Comparison of ENCODE assay signal across 1 cellular context in the genomic region with DNA sequence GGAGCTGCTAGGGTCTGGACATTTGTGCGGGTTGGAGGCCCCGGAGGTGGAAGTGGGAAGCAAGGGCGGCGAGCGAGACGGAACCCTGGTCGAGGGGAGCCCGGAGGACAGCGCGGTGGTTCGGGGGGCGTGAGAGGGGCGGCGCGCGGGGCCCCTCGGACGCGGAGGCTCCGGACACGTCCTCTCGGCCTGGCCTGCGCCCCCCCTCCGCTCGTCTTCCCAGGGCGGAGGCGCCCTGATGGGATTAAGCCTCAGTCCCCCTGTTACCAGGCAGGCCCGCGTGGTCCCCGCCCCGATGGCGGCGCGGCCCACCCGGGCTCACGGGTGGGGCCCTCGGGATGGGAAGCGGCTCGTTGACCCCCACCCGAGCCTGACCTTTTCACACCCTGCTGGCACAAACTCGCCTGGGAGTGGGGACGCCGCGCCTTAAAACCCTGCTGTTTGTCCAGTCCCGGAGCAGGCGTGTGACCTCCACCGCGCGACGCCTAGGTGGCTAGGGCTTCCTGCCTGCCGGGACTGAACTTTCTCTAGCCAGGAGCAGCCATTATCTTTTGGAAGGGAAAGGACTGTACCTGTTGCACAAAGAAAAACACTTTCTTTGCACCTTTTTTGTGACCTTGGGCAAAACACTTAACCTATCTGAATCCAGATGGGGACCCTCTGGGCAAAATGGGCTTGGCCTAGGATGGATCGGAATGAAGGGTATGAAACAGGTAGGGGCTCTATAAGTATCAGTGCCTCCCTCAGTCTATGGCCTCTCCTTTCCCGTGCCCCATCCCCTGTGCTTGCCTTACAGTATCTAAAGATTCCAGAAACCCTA.
TF ChIP-seq lines count a peak whose summit lies in the region.

No MANE protein-coding gene starts in this region.

TF ChIP-seq in GM23338, 12 proteins besides CTCF, POLR2A, EP300 and RAD21 (continued from another document):
- TF ChIP-seq, protein P1, sequence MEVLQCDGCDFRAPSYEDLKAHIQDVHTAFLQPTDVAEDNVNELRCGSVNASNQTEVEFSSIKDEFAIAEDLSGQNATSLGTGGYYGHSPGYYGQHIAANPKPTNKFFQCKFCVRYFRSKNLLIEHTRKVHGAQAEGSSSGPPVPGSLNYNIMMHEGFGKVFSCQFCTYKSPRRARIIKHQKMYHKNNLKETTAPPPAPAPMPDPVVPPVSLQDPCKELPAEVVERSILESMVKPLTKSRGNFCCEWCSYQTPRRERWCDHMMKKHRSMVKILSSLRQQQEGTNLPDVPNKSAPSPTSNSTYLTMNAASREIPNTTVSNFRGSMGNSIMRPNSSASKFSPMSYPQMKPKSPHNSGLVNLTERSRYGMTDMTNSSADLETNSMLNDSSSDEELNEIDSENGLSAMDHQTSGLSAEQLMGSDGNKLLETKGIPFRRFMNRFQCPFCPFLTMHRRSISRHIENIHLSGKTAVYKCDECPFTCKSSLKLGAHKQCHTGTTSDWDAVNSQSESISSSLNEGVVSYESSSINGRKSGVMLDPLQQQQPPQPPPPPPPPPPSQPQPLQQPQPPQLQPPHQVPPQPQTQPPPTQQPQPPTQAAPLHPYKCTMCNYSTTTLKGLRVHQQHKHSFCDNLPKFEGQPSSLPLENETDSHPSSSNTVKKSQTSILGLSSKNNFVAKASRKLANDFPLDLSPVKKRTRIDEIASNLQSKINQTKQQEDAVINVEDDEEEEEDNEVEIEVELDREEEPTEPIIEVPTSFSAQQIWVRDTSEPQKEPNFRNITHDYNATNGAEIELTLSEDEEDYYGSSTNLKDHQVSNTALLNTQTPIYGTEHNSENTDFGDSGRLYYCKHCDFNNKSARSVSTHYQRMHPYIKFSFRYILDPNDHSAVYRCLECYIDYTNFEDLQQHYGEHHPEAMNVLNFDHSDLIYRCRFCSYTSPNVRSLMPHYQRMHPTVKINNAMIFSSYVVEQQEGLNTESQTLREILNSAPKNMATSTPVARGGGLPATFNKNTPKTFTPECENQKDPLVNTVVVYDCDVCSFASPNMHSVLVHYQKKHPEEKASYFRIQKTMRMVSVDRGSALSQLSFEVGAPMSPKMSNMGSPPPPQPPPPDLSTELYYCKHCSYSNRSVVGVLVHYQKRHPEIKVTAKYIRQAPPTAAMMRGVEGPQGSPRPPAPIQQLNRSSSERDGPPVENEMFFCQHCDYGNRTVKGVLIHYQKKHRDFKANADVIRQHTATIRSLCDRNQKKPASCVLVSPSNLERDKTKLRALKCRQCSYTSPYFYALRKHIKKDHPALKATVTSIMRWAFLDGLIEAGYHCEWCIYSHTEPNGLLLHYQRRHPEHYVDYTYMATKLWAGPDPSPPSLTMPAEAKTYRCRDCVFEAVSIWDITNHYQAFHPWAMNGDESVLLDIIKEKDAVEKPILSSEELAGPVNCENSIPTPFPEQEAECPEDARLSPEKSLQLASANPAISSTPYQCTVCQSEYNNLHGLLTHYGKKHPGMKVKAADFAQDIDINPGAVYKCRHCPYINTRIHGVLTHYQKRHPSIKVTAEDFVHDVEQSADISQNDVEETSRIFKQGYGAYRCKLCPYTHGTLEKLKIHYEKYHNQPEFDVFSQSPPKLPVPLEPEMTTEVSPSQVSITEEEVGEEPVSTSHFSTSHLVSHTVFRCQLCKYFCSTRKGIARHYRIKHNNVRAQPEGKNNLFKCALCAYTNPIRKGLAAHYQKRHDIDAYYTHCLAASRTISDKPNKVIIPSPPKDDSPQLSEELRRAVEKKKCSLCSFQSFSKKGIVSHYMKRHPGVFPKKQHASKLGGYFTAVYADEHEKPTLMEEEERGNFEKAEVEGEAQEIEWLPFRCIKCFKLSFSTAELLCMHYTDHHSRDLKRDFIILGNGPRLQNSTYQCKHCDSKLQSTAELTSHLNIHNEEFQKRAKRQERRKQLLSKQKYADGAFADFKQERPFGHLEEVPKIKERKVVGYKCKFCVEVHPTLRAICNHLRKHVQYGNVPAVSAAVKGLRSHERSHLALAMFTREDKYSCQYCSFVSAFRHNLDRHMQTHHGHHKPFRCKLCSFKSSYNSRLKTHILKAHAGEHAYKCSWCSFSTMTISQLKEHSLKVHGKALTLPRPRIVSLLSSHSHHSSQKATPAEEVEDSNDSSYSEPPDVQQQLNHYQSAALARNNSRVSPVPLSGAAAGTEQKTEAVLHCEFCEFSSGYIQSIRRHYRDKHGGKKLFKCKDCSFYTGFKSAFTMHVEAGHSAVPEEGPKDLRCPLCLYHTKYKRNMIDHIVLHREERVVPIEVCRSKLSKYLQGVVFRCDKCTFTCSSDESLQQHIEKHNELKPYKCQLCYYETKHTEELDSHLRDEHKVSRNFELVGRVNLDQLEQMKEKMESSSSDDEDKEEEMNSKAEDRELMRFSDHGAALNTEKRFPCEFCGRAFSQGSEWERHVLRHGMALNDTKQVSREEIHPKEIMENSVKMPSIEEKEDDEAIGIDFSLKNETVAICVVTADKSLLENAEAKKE (CRISPR knock-in tag; IDR thresholded peaks at IDR 0.05) = no peak
- TF ChIP-seq CREB1 (CRISPR knock-in tag; IDR thresholded peaks at IDR 0.05; ENCODE audit: low read depth) = no peak
- no peak for TF ChIP-seq STAT1 (IDR thresholded peaks at IDR 0.05; ENCODE audit: unreplicated experiment)
- TF ChIP-seq EZH2 (IDR thresholded peaks at IDR 0.05; ENCODE audit: low read depth, unreplicated experiment) = no peak
- TF ChIP-seq ZNF331 (CRISPR knock-in tag; IDR thresholded peaks at IDR 0.05; ENCODE audit: low read depth) = no peak
- no peak for TF ChIP-seq JUNB (IDR thresholded peaks at IDR 0.05; ENCODE audit: unreplicated experiment)
- TF ChIP-seq, protein P2, sequence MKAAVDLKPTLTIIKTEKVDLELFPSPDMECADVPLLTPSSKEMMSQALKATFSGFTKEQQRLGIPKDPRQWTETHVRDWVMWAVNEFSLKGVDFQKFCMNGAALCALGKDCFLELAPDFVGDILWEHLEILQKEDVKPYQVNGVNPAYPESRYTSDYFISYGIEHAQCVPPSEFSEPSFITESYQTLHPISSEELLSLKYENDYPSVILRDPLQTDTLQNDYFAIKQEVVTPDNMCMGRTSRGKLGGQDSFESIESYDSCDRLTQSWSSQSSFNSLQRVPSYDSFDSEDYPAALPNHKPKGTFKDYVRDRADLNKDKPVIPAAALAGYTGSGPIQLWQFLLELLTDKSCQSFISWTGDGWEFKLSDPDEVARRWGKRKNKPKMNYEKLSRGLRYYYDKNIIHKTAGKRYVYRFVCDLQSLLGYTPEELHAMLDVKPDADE (IDR thresholded peaks at IDR 0.05) = no peak
